ENCODE assay signal across 23 cellular contexts in genomic region chr4:30402276-30402675, GRCh38.
DNase-seq lines count a peak whose midpoint lies in the region; ATAC-seq and TF ChIP-seq lines count a peak whose summit lies in the region.
"Had no signal": no experiment of that assay in that cellular context is flagged by ENCODE, and none has a peak within 500 bp of the region (broad histone marks: within the 10 kb centered on the region; RNA-seq: fewer than 3 reads in every experiment).

No MANE protein-coding gene starts in this region.

- no peak overlapping the region for H3K4me2 ChIP-seq in OCI-LY7 (ENCODE audit: low read length)

- H3K9me3 Mint-ChIP-seq in natural killer cell treated with Interleukin-12 subunit alpha and Interleukin-12 subunit beta and Interleukin-15 and Interleukin-18, amount 100 ng/mL, for 72 hours, result peaks cover 17% of the 10 kb centered on the region

- H3K79me2 ChIP-seq in OCI-LY7 (ENCODE audit: insufficient read depth, low read depth, low read length), result no peaks in the 10 kb centered on the region

- ATAC-seq in natural killer cell treated with Interleukin-12 subunit alpha and Interleukin-12 subunit beta and Interleukin-15 and Interleukin-18, amount 100 ng/mL, for 72 hours, result no peak
- ATAC-seq: HepG2, PC-3 had no signal

- no peak overlapping the region for H3K4me3 Mint-ChIP-seq in natural killer cell treated with Interleukin-12 subunit alpha and Interleukin-12 subunit beta and Interleukin-15 and Interleukin-18, amount 100 ng/mL, for 72 hours
- H3K4me3 Mint-ChIP-seq: HFFc6 had no signal

- H3K4me3 ChIP-seq in choroid plexus epithelial cell (ENCODE audit: low read depth, low read length) (no peak overlapping the region), OCI-LY7 (ENCODE audit: low read depth, low read length, poor library complexity, severe bottlenecking) (no peak overlapping the region)
- H3K4me3 ChIP-seq: MG63 had no signal

- H3K4me1 Mint-ChIP-seq in natural killer cell treated with Interleukin-12 subunit alpha and Interleukin-12 subunit beta and Interleukin-15 and Interleukin-18, amount 100 ng/mL, for 72 hours (ENCODE audit: low read depth in 2 of 2), result no peaks in the 10 kb centered on the region

- no peaks in the 10 kb centered on the region for H4K20me1 ChIP-seq in OCI-LY7 (ENCODE audit: insufficient read depth, low read length)

- CTCF ChIA-PET in OCI-LY7 (lab: Charles Lee; ENCODE audit: unreplicated experiment), result no interaction called here

- TF ChIP-seq CTCF in choroid plexus epithelial cell (conservative IDR thresholded peaks at IDR 0.05; ENCODE audit: low read depth, low read length) (no peak), OCI-LY7 (conservative IDR thresholded peaks at IDR 0.05; ENCODE audit: low read length) (no peak)

- no peaks in the 10 kb centered on the region for H3K9me2 ChIP-seq in OCI-LY7 (ENCODE audit: insufficient read depth, low read length)

- no peaks in the 10 kb centered on the region for H3K4me1 ChIP-seq in OCI-LY7 (ENCODE audit: insufficient read depth, low read length, poor library complexity, severe bottlenecking)

- intact Hi-C loops in OCI-LY7 (cut with micrococcal nuclease; ENCODE audit: unreplicated experiment), result no loop called here

- H3K36me3 Mint-ChIP-seq in natural killer cell treated with Interleukin-12 subunit alpha and Interleukin-12 subunit beta and Interleukin-15 and Interleukin-18, amount 100 ng/mL, for 72 hours, result peaks cover 4% of the 10 kb centered on the region

- H2AFZ ChIP-seq in OCI-LY7 (ENCODE audit: low read length), result no peak overlapping the region

- BruUV-seq in OCI-LY7 (replicated peaks; lab: Mats Ljungman, UMichigan), result no TSS peak

- POLR2A ChIA-PET in OCI-LY7 (lab: Charles Lee), result no interaction called here

- no peaks in the 10 kb centered on the region for H3K9me3 ChIP-seq in OCI-LY7 (ENCODE audit: low read length)
- H3K9me3 ChIP-seq: MG63 had no signal

- no peaks in the 10 kb centered on the region for H3K27me3 Mint-ChIP-seq in natural killer cell treated with Interleukin-12 subunit alpha and Interleukin-12 subunit beta and Interleukin-15 and Interleukin-18, amount 100 ng/mL, for 72 hours

- no peak overlapping the region for H3K27ac Mint-ChIP-seq in natural killer cell treated with Interleukin-12 subunit alpha and Interleukin-12 subunit beta and Interleukin-15 and Interleukin-18, amount 100 ng/mL, for 72 hours
- H3K27ac Mint-ChIP-seq: HFFc6 had no signal

- H3K27ac ChIP-seq in OCI-LY7 (ENCODE audit: low read depth, low read length, poor library complexity, severe bottlenecking), result no peak overlapping the region
- H3K27ac ChIP-seq: C4-2B had no signal

- no peaks in the 10 kb centered on the region for H3K36me3 ChIP-seq in OCI-LY7 (ENCODE audit: insufficient read depth, low read length)
- H3K36me3 ChIP-seq: MG63 had no signal

- DNase-seq in amniotic epithelial cell (ENCODE audit: low read depth) (peak; percentile 81), choroid plexus epithelial cell (ENCODE audit: low read depth) (peak; percentile 23), iris pigment epithelial cell (ENCODE audit: low read depth) (peak; percentile 56), LoVo (ENCODE audit: low spot score) (no peak), pons (ENCODE audit: low spot score) (no peak), OCI-LY7 (ENCODE audit: low spot score) (no peak)
- no peak for DNase-seq in natural killer cell treated with Interleukin-12 subunit alpha and Interleukin-12 subunit beta and Interleukin-15 and Interleukin-18, amount 100 ng/mL, for 72 hours (ENCODE audit: low spot score)
- DNase-seq: ACHN, AML-193, COR-L47, HFFc6, KG1, MG63, NCI-H1048, NCI-H1436, NCI-H1930, NCI-H345, NCI-H524 treated with DMSO at 0.1 percent for 48 hours, PC-3, RPMI8226, SHP77 treated with DMSO at 0.1 percent for 48 hours had no signal

Comparison
In these comparisons a context has a peak if more than half of its experiments do, and no peak if none do; other contexts are left out.
1. DNase-seq: peak in amniotic epithelial cell (single experiment), choroid plexus epithelial cell (single experiment) and iris pigment epithelial cell (single experiment); none in LoVo (single experiment), pons (single experiment), OCI-LY7 (single experiment) and natural killer cell treated with Interleukin-12 subunit alpha and Interleukin-12 subunit beta and Interleukin-15 and Interleukin-18, amount 100 ng/mL, for 72 hours (single experiment).